Comparison of ENCODE assay signal across 8 cellular contexts in the genomic region with DNA sequence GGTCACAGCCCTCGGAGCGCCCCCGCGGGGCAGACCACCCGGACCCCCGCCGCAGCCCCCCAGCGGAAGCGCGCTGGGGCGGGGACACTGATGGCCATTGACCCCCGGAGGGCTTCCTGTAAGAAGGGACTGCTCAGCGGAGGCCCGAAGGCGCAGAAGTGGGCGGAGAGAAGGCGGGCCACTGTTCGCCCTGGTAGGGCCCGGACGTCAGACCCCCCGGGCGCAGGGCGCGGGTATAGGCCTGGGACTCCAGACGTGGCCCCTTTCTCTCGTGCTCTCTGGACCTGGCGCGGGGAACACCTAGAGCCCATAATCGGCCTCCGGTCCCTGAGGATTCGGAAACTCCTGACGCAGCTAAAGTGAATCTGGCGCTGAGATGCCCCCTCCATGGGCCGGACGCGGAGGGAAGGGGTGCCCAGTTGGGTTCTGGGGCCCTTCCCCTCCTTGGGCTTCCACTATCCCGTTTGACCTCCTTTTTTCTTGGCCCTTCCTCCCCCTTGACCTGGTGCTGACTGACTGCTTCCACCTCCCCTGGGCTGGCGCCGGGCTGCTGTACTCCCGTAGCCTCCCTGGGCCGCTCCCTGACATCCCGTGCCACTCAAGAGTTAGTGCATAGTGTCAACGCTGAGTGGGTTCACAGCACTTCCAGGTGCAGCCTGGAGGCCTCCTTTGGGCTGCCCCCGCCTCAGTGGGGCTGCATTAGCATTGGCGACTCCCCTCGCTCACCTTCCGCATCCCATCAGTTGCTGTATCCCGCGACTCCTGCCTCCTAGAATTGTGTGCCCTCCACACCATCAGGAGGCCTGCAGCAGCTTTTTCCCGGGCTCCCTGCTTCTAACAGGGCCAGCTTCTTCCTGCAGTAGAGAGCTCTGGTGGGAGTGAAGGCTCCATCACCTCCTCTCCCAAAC. TPM values are rescaled to one million over a fixed set of nuclear protein-coding genes. Genes with fewer than 3 reads are reported as not detected.
DNase-seq lines count a peak whose midpoint lies in the region; ATAC-seq and TF ChIP-seq lines count a peak whose summit lies in the region.

No MANE protein-coding gene starts in this region.

- no peaks in the 10 kb centered on the region for H3K27me3 Mint-ChIP-seq in memory B cell

- peak overlapping the region; percentile 96 for H3K4me3 ChIP-seq in Loucy (ENCODE audit: low read length, poor library complexity, severe bottlenecking)
- H3K4me3 ChIP-seq in ectodermal cell (ENCODE audit: insufficient read depth, low read depth, low read length): peak overlapping the region; percentile 66

- H3K36me3 ChIP-seq in Loucy (ENCODE audit: insufficient read depth, low read length): no peaks in the 10 kb centered on the region
- H3K36me3 ChIP-seq in ectodermal cell (ENCODE audit: control insufficient read depth, insufficient read depth, low read length): no peaks in the 10 kb centered on the region

- H3K27ac ChIP-seq in ectodermal cell (ENCODE audit: insufficient read depth, low read depth, low read length, poor library complexity, severe bottlenecking): no peak overlapping the region

- DNase-seq in GM03348 (ENCODE audit: low spot score): peak; percentile 77
- peak; percentile 64 for DNase-seq in activated CD4-positive, CD25-positive, alpha-beta regulatory T cell treated with anti-CD3 and anti-CD28 coated beads, Interleukin-2, amount 50 U/mL, for 72 hours
- peak in 1 of 2 donors; percentile 25 for DNase-seq in memory B cell (ENCODE audit: low spot score in 2 of 2)
- DNase-seq in stimulated activated naive CD4-positive, alpha-beta T cell (lab: John Stamatoyannopoulos, UW): peak in 4 of 6 experiments; percentile 31 to 79 (median 62)
- no peak for DNase-seq in NCI-H2029 treated with DMSO at 0.1 percent for 48 hours (lab: John Stamatoyannopoulos, UW)

- no peaks in the 10 kb centered on the region for H3F3A ChIP-seq in Loucy (ENCODE audit: low read depth)

- H3K4me1 Mint-ChIP-seq in memory B cell: peaks cover 31% of the 10 kb centered on the region

- H3K27ac Mint-ChIP-seq in memory B cell: peak overlapping the region; percentile 80

- H3K9me2 ChIP-seq in Loucy (replicated peaks; ENCODE audit: low read depth, low read length): no peaks in the 10 kb centered on the region

- no peaks in the 10 kb centered on the region for H3K9me3 Mint-ChIP-seq in memory B cell

- H3K36me3 Mint-ChIP-seq in memory B cell: peaks cover 12% of the 10 kb centered on the region

- no peaks in the 10 kb centered on the region for H4K20me1 ChIP-seq in Loucy (ENCODE audit: insufficient read depth, low read length, poor library complexity, severe bottlenecking)

- H3K9me3 ChIP-seq in Loucy (ENCODE audit: insufficient read depth, low read depth, low read length): no peaks in the 10 kb centered on the region
- no peaks in the 10 kb centered on the region for H3K9me3 ChIP-seq in ectodermal cell (ENCODE audit: control insufficient read depth, low read length)

- no peak for TF ChIP-seq CTCF in Loucy (conservative IDR thresholded peaks at IDR 0.05; ENCODE audit: low read length)

- ATAC-seq in GM21825 (IDR thresholded peaks at IDR 0.05; ENCODE audit: unreplicated experiment) (peak; percentile 13), memory B cell (ENCODE audit: low read depth) (peak; percentile 51)

- no peaks in the 10 kb centered on the region for H3K27me3 ChIP-seq in Loucy (ENCODE audit: insufficient read depth, low read length, poor library complexity, severe bottlenecking)
- peaks cover 27% of the 10 kb centered on the region for H3K27me3 ChIP-seq in ectodermal cell (ENCODE audit: control insufficient read depth, insufficient read depth, low read length, poor library complexity, severe bottlenecking)

- H3K4me1 ChIP-seq in Loucy (ENCODE audit: insufficient read depth, low read length, poor library complexity, severe bottlenecking) (peaks cover 13% of the 10 kb centered on the region), ectodermal cell (ENCODE audit: control insufficient read depth, insufficient read depth, low read length) (peaks cover 3% of the 10 kb centered on the region)

- peak overlapping the region; percentile 86 for H3K4me3 Mint-ChIP-seq in memory B cell

- WGBS in ectodermal cell, 2 experiments: 10 to 13% methylated on average over 50 of the region's 50 CpGs

- H3K4me2 ChIP-seq in Loucy (ENCODE audit: low read depth, low read length, poor library complexity, severe bottlenecking): peak overlapping the region; percentile 77

- H3K79me2 ChIP-seq in Loucy (ENCODE audit: insufficient read depth, low read length): peaks cover 21% of the 10 kb centered on the region

- H3K9ac ChIP-seq in Loucy (ENCODE audit: low read depth, low read length, poor library complexity, severe bottlenecking): peak overlapping the region; percentile 65

- H2AFZ ChIP-seq in Loucy (ENCODE audit: low read length): peak overlapping the region; percentile 88; the same call in 1 of the 2 replicates

RNA-seq across cellular contexts. Expression of gene ABTB1, which starts 0.7 kb away (rescaled TPM):
- 8.4 TPM for polyA plus RNA-seq in ectodermal cell (2013, experiment 1 of 4)
- polyA plus RNA-seq in ectodermal cell (2013, experiment 2 of 4): 6.4 TPM
- polyA plus RNA-seq in ectodermal cell (2013, experiment 3 of 4): 8.5 TPM
- 8.2 TPM for polyA plus RNA-seq in ectodermal cell (2013, experiment 4 of 4)

RNA-seq across cellular contexts. Expression of gene PODXL2, which starts 44.5 kb away (rescaled TPM):
- 34.6 TPM for polyA plus RNA-seq in ectodermal cell (2013, experiment 1 of 4)
- polyA plus RNA-seq in ectodermal cell (2013, experiment 2 of 4): 29.7 TPM
- polyA plus RNA-seq in ectodermal cell (2013, experiment 3 of 4): 30.9 TPM
- 30.6 TPM for polyA plus RNA-seq in ectodermal cell (2013, experiment 4 of 4)
